ENCODE assay signal across 4 cellular contexts in genomic region chr1:161553631-161554030, GRCh38. TPM values are rescaled to one million over a fixed set of nuclear protein-coding genes. Genes with fewer than 3 reads are reported as not detected.
"Had no signal": no experiment of that assay in that cellular context is flagged by ENCODE, and none has a peak within 500 bp of the region (broad histone marks: within the 10 kb centered on the region; RNA-seq: fewer than 3 reads in every experiment).

No MANE protein-coding gene starts in this region.

RNA-seq across cellular contexts. Expression of gene FCGR3A, which starts 4.0 kb away (rescaled TPM):
- total RNA-seq: M059J, PC-3, SJCRH30, SK-MEL-5 had no signal
